13 cellular contexts compared by ENCODE assay signal in the genomic region with DNA sequence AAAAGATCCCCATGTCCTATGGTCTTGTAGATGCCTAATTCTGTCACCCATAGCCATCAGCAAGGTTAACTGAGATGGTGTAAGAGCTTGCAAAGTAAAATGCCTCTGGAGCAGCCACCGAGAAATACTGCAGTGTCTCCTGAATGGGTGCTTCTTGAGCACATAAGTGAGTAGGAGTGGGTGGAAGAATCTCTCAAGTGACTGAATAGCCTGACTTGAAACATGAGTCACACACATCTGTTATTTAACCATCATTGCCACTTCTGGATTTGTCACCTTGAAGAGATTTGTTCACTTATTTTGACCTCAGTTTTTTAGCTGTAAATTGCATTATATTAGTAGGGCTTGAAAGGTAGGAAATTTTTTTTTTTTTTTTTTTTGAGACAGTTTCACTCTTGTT. TPM values are rescaled to one million over a fixed set of nuclear protein-coding genes. Genes with fewer than 3 reads are reported as not detected.
A peak's percentile ranks its signal among the peaks of the same experiment; 100 is the strongest.
DNase-seq lines count a peak whose midpoint lies in the region; ATAC-seq and TF ChIP-seq lines count a peak whose summit lies in the region.
"Had no signal": no experiment of that assay in that cellular context is flagged by ENCODE, and none has a peak within 500 bp of the region (broad histone marks: within the 10 kb centered on the region; RNA-seq: fewer than 3 reads in every experiment).

No MANE protein-coding gene starts in this region.

- intact Hi-C loops in upper lobe of right lung (cut with DNase I): no loop called here

- TF ChIP-seq CTCF in foreskin fibroblast (IDR thresholded peaks at IDR 0.05; ENCODE audit: low read depth, low read length) (no peak), upper lobe of right lung (IDR thresholded peaks at IDR 0.05) (no peak)

- no peaks in the 10 kb centered on the region for H3K36me3 ChIP-seq in upper lobe of right lung

- no peaks in the 10 kb centered on the region for H3K27me3 ChIP-seq in upper lobe of right lung
- H3K27me3 ChIP-seq: SJCRH30 had no signal

- no peaks in the 10 kb centered on the region for H3K9me3 ChIP-seq in upper lobe of right lung
- H3K9me3 ChIP-seq: SJCRH30 had no signal

- H3K4me3 ChIP-seq in foreskin fibroblast (ENCODE audit: low read depth in 1 of 2, low read length in 2 of 2) (no peak overlapping the region), upper lobe of right lung (no peak overlapping the region)
- H3K4me3 ChIP-seq: SJCRH30 had no signal

- ATAC-seq in upper lobe of right lung (peak; percentile 39), GM21576 (IDR thresholded peaks at IDR 0.05; ENCODE audit: unreplicated experiment) (no peak), HG03095 (IDR thresholded peaks at IDR 0.05; ENCODE audit: unreplicated experiment) (no peak)
- ATAC-seq: left cardiac atrium, right cardiac atrium had no signal

- H3K27ac ChIP-seq in upper lobe of right lung: no peak overlapping the region
- H3K27ac ChIP-seq: SJCRH30 had no signal

- H3K4me1 ChIP-seq in upper lobe of right lung: no peaks in the 10 kb centered on the region

- peak; percentile 29 for DNase-seq in stimulated activated CD4-positive, alpha-beta T cell treated with anti-CD3 and anti-CD28 coated beads, Interleukin-15, amount 100 ng/mL, for 24 hours
- DNase-seq in stimulated activated CD4-positive, alpha-beta T cell treated with anti-CD3 and anti-CD28 coated beads, Interleukin-2, amount 100 ng/mL, for 24 hours: no peak
- DNase-seq in RPMI7951 (ENCODE audit: low read depth): peak; percentile 72
- DNase-seq in foreskin fibroblast: peak; percentile 40 to 61
- no peak for DNase-seq in upper lobe of right lung
- DNase-seq in SW480 (ENCODE audit: low spot score): no peak
- DNase-seq: COR-L47, left cardiac atrium, NCI-H187 treated with DMSO at 0.1 percent for 48 hours, right cardiac atrium had no signal

RNA-seq across cellular contexts. Expression of gene ZNF714, which starts 2.3 kb away (rescaled TPM):
- 20.4 and 20.9 TPM in 2 replicates for total RNA-seq in RPMI7951 (2014; rRNA removed; shearing (Covaris generic))
- 5.9 TPM for total RNA-seq in upper lobe of right lung

RNA-seq across cellular contexts. Expression of gene ZNF431, which starts 57.5 kb away (rescaled TPM):
- total RNA-seq in RPMI7951 (2014; rRNA removed; shearing (Covaris generic)): 3.8 and 4.0 TPM in 2 replicates
- 24.5 TPM for total RNA-seq in upper lobe of right lung

Comparison
In these comparisons a context has a peak if more than half of its experiments do, and no peak if none do; other contexts are left out.
1. DNase-seq: peak in stimulated activated CD4-positive, alpha-beta T cell treated with anti-CD3 and anti-CD28 coated beads, Interleukin-15, amount 100 ng/mL, for 24 hours (single experiment), RPMI7951 (single experiment) and foreskin fibroblast (2 of 2); none in stimulated activated CD4-positive, alpha-beta T cell treated with anti-CD3 and anti-CD28 coated beads, Interleukin-2, amount 100 ng/mL, for 24 hours (0 of 2), upper lobe of right lung (single experiment) and SW480 (single experiment).